ENCODE assay signal across 20 cellular contexts in genomic region chr2:7681852-7682461, GRCh38.
"Had no signal": no experiment of that assay in that cellular context is flagged by ENCODE, and none has a peak within 500 bp of the region (broad histone marks: within the 10 kb centered on the region; RNA-seq: fewer than 3 reads in every experiment).

No MANE protein-coding gene starts in this region.

- H3K36me3 Mint-ChIP-seq: natural killer cell; stimulated activated effector memory CD8-positive, alpha-beta T cell treated with anti-CD3 and anti-CD28 coated beads, Interleukin-12 subunit alpha, Interleukin-12 subunit beta, amount 100 ng/mL, for 72 hours; type B pancreatic cell had no signal

- H3K27ac Mint-ChIP-seq: endodermal cell; natural killer cell; stimulated activated effector memory CD8-positive, alpha-beta T cell treated with anti-CD3 and anti-CD28 coated beads, Interleukin-12 subunit alpha, Interleukin-12 subunit beta, amount 100 ng/mL, for 72 hours; type B pancreatic cell had no signal

- H3K4me3 Mint-ChIP-seq: endodermal cell; natural killer cell; neural crest cell; stimulated activated effector memory CD8-positive, alpha-beta T cell treated with anti-CD3 and anti-CD28 coated beads, Interleukin-12 subunit alpha, Interleukin-12 subunit beta, amount 100 ng/mL, for 72 hours; type B pancreatic cell had no signal

- H3K27me3 ChIP-seq: suprapubic skin, thyroid gland had no signal

- H3K9me3 ChIP-seq: suprapubic skin, thyroid gland had no signal

- H3K4me1 ChIP-seq: suprapubic skin, thyroid gland had no signal

- H3K27ac ChIP-seq: coronary artery, suprapubic skin, thyroid gland had no signal

- H3K9me3 Mint-ChIP-seq: endodermal cell; neural crest cell; stimulated activated effector memory CD8-positive, alpha-beta T cell treated with anti-CD3 and anti-CD28 coated beads, Interleukin-12 subunit alpha, Interleukin-12 subunit beta, amount 100 ng/mL, for 72 hours had no signal

- H3K4me3 ChIP-seq: coronary artery, suprapubic skin, thyroid gland had no signal

- H3K36me3 ChIP-seq: suprapubic skin, thyroid gland had no signal

- ATAC-seq: left lobe of liver; natural killer cell; right cardiac atrium; stimulated activated effector memory CD8-positive, alpha-beta T cell treated with anti-CD3 and anti-CD28 coated beads, Interleukin-12 subunit alpha, Interleukin-12 subunit beta, amount 100 ng/mL, for 72 hours; stimulated activated naive CD8-positive, alpha-beta T cell treated with anti-CD3 and anti-CD28 coated beads, Interleukin-15, Interleukin-2, amounts not matched to agents 100 U/mL and 50 U/mL, for 24 hours had no signal

- DNase-seq: effector CD4-positive, alpha-beta T cell; endodermal cell; erythroblast; foreskin melanocyte; head of caudate nucleus; hippocampal formation; mammary epithelial cell; natural killer cell; right cardiac atrium; small intestine; stimulated activated CD4-positive, alpha-beta T cell treated with anti-CD3 and anti-CD28 coated beads, Interleukin-12 subunit alpha, Interleukin-12 subunit beta, amount 100 ng/mL, for 4 hours; stimulated activated CD8-positive, alpha-beta memory T cell treated with anti-CD3 and anti-CD28 coated beads, Interleukin-4, amount 100 ng/mL, for 48 hours; stimulated activated naive CD8-positive, alpha-beta T cell treated with anti-CD3 and anti-CD28 coated beads, Interleukin-15, Interleukin-2, amounts not matched to agents 100 U/mL and 50 U/mL, for 24 hours; thyroid gland had no signal
